ENCODE assay signal across 28 cellular contexts in the genomic region with DNA sequence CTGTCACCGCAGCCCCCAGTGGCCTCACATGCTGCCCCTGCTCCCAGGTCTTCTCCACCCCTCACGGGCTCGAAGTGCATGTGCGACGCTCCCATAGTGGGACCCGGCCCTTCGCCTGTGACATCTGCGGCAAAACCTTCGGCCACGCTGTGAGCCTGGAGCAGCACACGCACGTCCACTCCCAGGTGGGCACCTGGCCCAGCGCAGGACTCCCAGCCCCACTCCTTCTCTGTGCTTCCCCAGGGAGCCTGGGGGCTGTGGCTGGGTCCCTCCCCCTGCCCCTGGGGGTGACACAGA. TPM values are rescaled to one million over a fixed set of nuclear protein-coding genes. Genes with fewer than 3 reads are reported as not detected.
"Had no signal": no experiment of that assay in that cellular context is flagged by ENCODE, and none has a peak within 500 bp of the region (broad histone marks: within the 10 kb centered on the region; RNA-seq: fewer than 3 reads in every experiment).

No MANE protein-coding gene starts in this region.

- H3K36me3 ChIP-seq: brain microvascular endothelial cell, MG63, SJCRH30 had no signal

- ATAC-seq: activated CD8-positive, alpha-beta T cell treated with anti-CD3 and anti-CD28 coated beads for 36 hours; activated T-cell treated with anti-CD3 and anti-CD28 coated beads, Interleukin-2, amount 50 U/mL, for 72 hours; activated T-helper 17 cell treated with anti-CD3 and anti-CD28 coated beads, Interleukin-2, amount 50 U/mL, for 72 hours had no signal

- DNase-seq: activated CD4-positive, alpha-beta T cell treated with anti-CD3 and anti-CD28 coated beads, Interleukin-2, amount 10 ng/mL, durations not matched to agents 24 days and 14 days; activated CD4-positive, alpha-beta T cell treated with anti-CD3 and anti-CD28 coated beads, Interleukin-2, amount 50 U/mL, for 4 hours; activated CD8-positive, alpha-beta T cell treated with anti-CD3 and anti-CD28 coated beads for 36 hours; activated effector memory CD4-positive, alpha-beta T cell treated with anti-CD3 and anti-CD28 coated beads, Interleukin-2, amount 50 U/mL, for 16 hours; activated naive CD4-positive, alpha-beta T cell; activated naive CD4-positive, alpha-beta T cell treated with anti-CD3 and anti-CD28 coated beads, Interleukin-2, amount 50 U/mL, for 16 hours; activated naive CD8-positive, alpha-beta T cell treated with anti-CD3 and anti-CD28 coated beads for 36 hours; activated T-cell treated with anti-CD3 and anti-CD28 coated beads, Interleukin-2, amount 50 U/mL, for 1 hour; activated T-cell treated with anti-CD3 and anti-CD28 coated beads, Interleukin-2, amount 50 U/mL, for 72 hours; amniotic stem cell; aorta; brain microvascular endothelial cell; central memory CD4-positive, alpha-beta T cell; Karpas-422; MG63; NCI-H1048; NCI-H1105 treated with DMSO at 0.1 percent for 48 hours; NCI-H1436; NCI-H1694; NCI-H2029; NCI-H345; NCI-H524 treated with DMSO at 0.1 percent for 48 hours; SJCRH30; SK-N-SH had no signal

- H3K9ac ChIP-seq: SK-N-SH had no signal

- H3K4me3 ChIP-seq: MG63, SJCRH30 had no signal

- H3K4me2 ChIP-seq: SK-N-SH had no signal

- H3K9me3 ChIP-seq: MG63, SJCRH30, SK-N-SH had no signal

- H3K27me3 ChIP-seq: MG63 had no signal

- H3K27ac ChIP-seq: brain microvascular endothelial cell, SJCRH30 had no signal

RNA-seq across cellular contexts. Expression of a gene that starts 10.5 kb away (rescaled TPM):
- total RNA-seq: activated CD4-positive, alpha-beta T cell treated with anti-CD3 and anti-CD28 coated beads, Interleukin-2, amount 10 ng/mL, durations not matched to agents 24 days and 14 days; activated CD8-positive, alpha-beta memory T cell treated with anti-CD3 and anti-CD28 coated beads for 36 hours; activated CD8-positive, alpha-beta T cell treated with anti-CD3 and anti-CD28 coated beads for 36 hours; activated naive CD8-positive, alpha-beta T cell treated with anti-CD3 and anti-CD28 coated beads for 36 hours; activated T-helper 17 cell treated with anti-CD3 and anti-CD28 coated beads, Interleukin-2, amount 50 U/mL, for 72 hours; aorta; NCI-H460; RPMI7951 had no signal
- polyA plus RNA-seq: aorta, SK-N-SH had no signal
